20 cellular contexts compared by ENCODE assay signal in the genomic region with DNA sequence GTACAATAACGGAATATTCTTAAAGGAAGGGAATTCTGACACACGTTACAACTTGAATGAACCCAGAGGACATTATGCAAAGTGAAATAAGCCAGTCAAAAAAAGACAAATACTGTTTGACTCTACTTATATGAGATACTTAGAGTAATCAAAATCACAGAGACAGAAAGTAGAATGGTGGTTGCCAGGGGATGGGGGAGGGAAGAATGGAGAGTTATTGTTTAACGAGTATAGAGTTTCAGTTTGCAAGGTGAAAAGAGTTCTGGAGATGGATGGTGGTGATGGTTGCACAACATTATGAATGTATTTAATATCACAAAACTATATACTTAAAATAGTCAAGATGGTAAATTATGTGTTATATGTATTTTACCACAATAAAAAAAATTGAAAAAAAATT.
DNase-seq lines count a peak whose midpoint lies in the region; ATAC-seq, FAIRE-seq and TF ChIP-seq lines count a peak whose summit lies in the region.
"Had no signal": no experiment of that assay in that cellular context is flagged by ENCODE, and none has a peak within 500 bp of the region (broad histone marks: within the 10 kb centered on the region; RNA-seq: fewer than 3 reads in every experiment).

No MANE protein-coding gene starts in this region.

- H3K27me3 Mint-ChIP-seq in activated CD4-positive, alpha-beta T cell treated with anti-CD3 and anti-CD28 coated beads, Interleukin-2, amount 10 ng/mL, durations not matched to agents 7 days and 5 days: no peaks in the 10 kb centered on the region
- H3K27me3 Mint-ChIP-seq in activated CD8-positive, alpha-beta T cell treated with anti-CD3 and anti-CD28 coated beads for 36 hours: no peaks in the 10 kb centered on the region
- H3K27me3 Mint-ChIP-seq in naive thymus-derived CD4-positive, alpha-beta T cell: no peaks in the 10 kb centered on the region

- H3K4me1 ChIP-seq in naive thymus-derived CD4-positive, alpha-beta T cell (ENCODE audit: control insufficient read depth in 2 of 2, insufficient read depth in 2 of 2, low read length in 2 of 2): peaks cover 40 to 43% of the 10 kb centered on the region in 2 donors
- H3K4me1 ChIP-seq: breast epithelium had no signal

- peaks cover 32% of the 10 kb centered on the region for H3K36me3 Mint-ChIP-seq in activated CD4-positive, alpha-beta T cell treated with anti-CD3 and anti-CD28 coated beads, Interleukin-2, amount 10 ng/mL, durations not matched to agents 7 days and 5 days (ENCODE audit: low read depth)
- peaks cover 12% of the 10 kb centered on the region for H3K36me3 Mint-ChIP-seq in activated CD8-positive, alpha-beta T cell treated with anti-CD3 and anti-CD28 coated beads for 36 hours (ENCODE audit: low read depth)
- peaks cover 1 to 28% (median 16%) of the 10 kb centered on the region in 5 donors for H3K36me3 Mint-ChIP-seq in naive thymus-derived CD4-positive, alpha-beta T cell
- H3K36me3 Mint-ChIP-seq: WTC11 had no signal

- peak; percentile 18 for DNase-seq in activated CD4-positive, alpha-beta T cell treated with anti-CD3 and anti-CD28 coated beads, Interleukin-2, amount 10 ng/mL, durations not matched to agents 7 days and 5 days
- DNase-seq in activated CD4-positive, alpha-beta T cell treated with anti-CD3 and anti-CD28 coated beads, Interleukin-2, amount 50 U/mL, for 48 hours: no peak
- DNase-seq in GM18507 (ENCODE audit: extremely low spot score, insufficient read length, low read depth): no peak
- peak; percentile 31 for DNase-seq in activated CD8-positive, alpha-beta T cell treated with anti-CD3 and anti-CD28 coated beads for 36 hours
- DNase-seq in naive thymus-derived CD4-positive, alpha-beta T cell: no peak
- no peak for DNase-seq in hippocampal formation (lab: John Stamatoyannopoulos, UW)
- DNase-seq in HEK293T (ENCODE audit: extremely low spot score): no peak
- DNase-seq: activated effector memory CD4-positive, alpha-beta T cell treated with anti-CD3 and anti-CD28 coated beads, Interleukin-2, amount 50 U/mL, for 16 hours; Calu3; effector CD4-positive, alpha-beta T cell; MV-4-11; NCI-H526 treated with DMSO at 0.1 percent for 48 hours; Peyer's patch; stimulated activated CD4-positive, alpha-beta T cell treated with anti-CD3 and anti-CD28 coated beads, Interleukin-2, amount 100 ng/mL, for 48 hours had no signal

- H3K9me3 Mint-ChIP-seq in activated CD4-positive, alpha-beta T cell treated with anti-CD3 and anti-CD28 coated beads, Interleukin-2, amount 10 ng/mL, durations not matched to agents 7 days and 5 days: peaks cover 5% of the 10 kb centered on the region
- H3K9me3 Mint-ChIP-seq in activated CD8-positive, alpha-beta T cell treated with anti-CD3 and anti-CD28 coated beads for 36 hours: peaks cover 3% of the 10 kb centered on the region
- H3K9me3 Mint-ChIP-seq in naive thymus-derived CD4-positive, alpha-beta T cell: peaks cover 0 to 2% (median 0%) of the 10 kb centered on the region in 11 donors
- H3K9me3 Mint-ChIP-seq: neural crest cell had no signal

- peak; percentile 87 for FAIRE-seq in GM18507 (lab: Jason Lieb, UNC)
- FAIRE-seq: HTR-8/SVneo had no signal

- POLR2A ChIA-PET in activated CD4-positive, alpha-beta T cell treated with anti-CD3 and anti-CD28 coated beads, Interleukin-2, amount 10 ng/mL, durations not matched to agents 7 days and 5 days (lab: Charles Lee): no interaction called here
- POLR2A ChIA-PET in activated CD8-positive, alpha-beta T cell treated with anti-CD3 and anti-CD28 coated beads for 36 hours (lab: Charles Lee): interaction anchor here (0.6 to 6.6 kb wide), 6 partner anchors 11 to 113 kb away, joined by 3 to 79 read pairs (median 5); partner anchors contain the start of gene ARHGEF3
- POLR2A ChIA-PET in naive thymus-derived CD4-positive, alpha-beta T cell (lab: Charles Lee): interaction anchor here (0.6 to 5.7 kb wide), 9 partner anchors 12 to 185 kb away, joined by 3 to 83 read pairs (median 12); partner anchors contain the start of gene ARHGEF3
- POLR2A ChIA-PET in HEK293T (lab: Yijun Ruan, JAX): no interaction called here

- intact Hi-C loops in activated CD8-positive, alpha-beta T cell treated with anti-CD3 and anti-CD28 coated beads for 36 hours (cut with micrococcal nuclease): loop anchor here (5.0 to 10.0 kb wide), 2 partner anchors 117 to 210 kb away; no protein-coding TSS in a partner anchor
- intact Hi-C loops in naive thymus-derived CD4-positive, alpha-beta T cell (cut with micrococcal nuclease): loop anchor here (2.0 to 5.0 kb wide), 6 partner anchors 37 to 683 kb away; partner anchors contain the start of genes ARF4 (in 1 of the 2), CCDC66 (in 1 of the 2) and TASOR (in 1 of the 2)

- H3K4me3 ChIP-seq in naive thymus-derived CD4-positive, alpha-beta T cell (ENCODE audit: low read length): peak overlapping the region; percentile 97
- H3K4me3 ChIP-seq: breast epithelium had no signal

- H3K27me3 ChIP-seq in naive thymus-derived CD4-positive, alpha-beta T cell (ENCODE audit: control insufficient read depth in 2 of 2, insufficient read depth in 2 of 2, low read length in 2 of 2): no peaks in the 10 kb centered on the region
- H3K27me3 ChIP-seq: breast epithelium, Peyer's patch, right atrium auricular region had no signal

- no peak for TF ChIP-seq CTCF in activated CD8-positive, alpha-beta T cell treated with anti-CD3 and anti-CD28 coated beads for 36 hours (IDR thresholded peaks at IDR 0.05)

- ATAC-seq in activated CD8-positive, alpha-beta T cell treated with anti-CD3 and anti-CD28 coated beads for 36 hours: no peak
- no peak for ATAC-seq in naive thymus-derived CD4-positive, alpha-beta T cell
- no peak for ATAC-seq in HG03045 (IDR thresholded peaks at IDR 0.05; ENCODE audit: unreplicated experiment)
- ATAC-seq: WTC11 had no signal

- no peaks in the 10 kb centered on the region for H3K36me3 ChIP-seq in naive thymus-derived CD4-positive, alpha-beta T cell (ENCODE audit: control insufficient read depth in 2 of 3, insufficient read depth in 3 of 3, low read length in 3 of 3)
- H3K36me3 ChIP-seq: breast epithelium, Peyer's patch, right atrium auricular region had no signal

- no peaks in the 10 kb centered on the region for H3K9me3 ChIP-seq in naive thymus-derived CD4-positive, alpha-beta T cell (ENCODE audit: control insufficient read depth in 2 of 3, low read length in 3 of 3)
- H3K9me3 ChIP-seq: breast epithelium, Peyer's patch, right atrium auricular region had no signal

- H3K4me1 Mint-ChIP-seq in activated CD4-positive, alpha-beta T cell treated with anti-CD3 and anti-CD28 coated beads, Interleukin-2, amount 10 ng/mL, durations not matched to agents 7 days and 5 days: peaks cover 75% of the 10 kb centered on the region
- H3K4me1 Mint-ChIP-seq in activated CD8-positive, alpha-beta T cell treated with anti-CD3 and anti-CD28 coated beads for 36 hours (ENCODE audit: low read depth): peaks cover 70% of the 10 kb centered on the region
- peaks cover 57 to 94% (median 89%) of the 10 kb centered on the region in 7 donors for H3K4me1 Mint-ChIP-seq in naive thymus-derived CD4-positive, alpha-beta T cell

- H3K4me3 Mint-ChIP-seq in activated CD4-positive, alpha-beta T cell treated with anti-CD3 and anti-CD28 coated beads, Interleukin-2, amount 10 ng/mL, durations not matched to agents 7 days and 5 days: peak overlapping the region; percentile 91
- peak overlapping the region; percentile 82 for H3K4me3 Mint-ChIP-seq in activated CD8-positive, alpha-beta T cell treated with anti-CD3 and anti-CD28 coated beads for 36 hours
- H3K4me3 Mint-ChIP-seq in naive thymus-derived CD4-positive, alpha-beta T cell: peak overlapping the region; percentile 89 to 98 (median 94)
- H3K4me3 Mint-ChIP-seq: neural crest cell, WTC11 had no signal

- peak overlapping the region; percentile 98 for H3K27ac Mint-ChIP-seq in activated CD4-positive, alpha-beta T cell treated with anti-CD3 and anti-CD28 coated beads, Interleukin-2, amount 10 ng/mL, durations not matched to agents 7 days and 5 days
- peak overlapping the region; percentile 91 for H3K27ac Mint-ChIP-seq in activated CD8-positive, alpha-beta T cell treated with anti-CD3 and anti-CD28 coated beads for 36 hours
- peak overlapping the region; percentile 65 to 99 (median 97) for H3K27ac Mint-ChIP-seq in naive thymus-derived CD4-positive, alpha-beta T cell
- H3K27ac Mint-ChIP-seq: WTC11 had no signal

- CTCF ChIA-PET in activated CD4-positive, alpha-beta T cell treated with anti-CD3 and anti-CD28 coated beads, Interleukin-2, amount 10 ng/mL, durations not matched to agents 7 days and 5 days (lab: Charles Lee): interaction anchor here (1.3 to 3.4 kb wide), 5 partner anchors 8 to 115 kb away, joined by 3 to 19 read pairs (median 6); no protein-coding TSS in a partner anchor
- CTCF ChIA-PET in activated CD8-positive, alpha-beta T cell treated with anti-CD3 and anti-CD28 coated beads for 36 hours (lab: Charles Lee): interaction anchor here (0.8 to 6.0 kb wide), 6 partner anchors 12 to 115 kb away, joined by 3 to 72 read pairs (median 8); partner anchors contain the start of gene ARHGEF3
- CTCF ChIA-PET in naive thymus-derived CD4-positive, alpha-beta T cell (lab: Charles Lee): interaction anchor here (4.7 to 5.0 kb wide), 2 partner anchors 73 to 115 kb away, joined by 29 to 31 read pairs; no protein-coding TSS in a partner anchor
- CTCF ChIA-PET in HEK293T (lab: Yijun Ruan, JAX): no interaction called here

- H3K27ac ChIP-seq in naive thymus-derived CD4-positive, alpha-beta T cell (ENCODE audit: low read depth, low read length): peak overlapping the region; percentile 81
- H3K27ac ChIP-seq: breast epithelium had no signal

TF ChIP-seq in HEK293T, 16 proteins besides CTCF, POLR2A, EP300 and RAD21:
- TF ChIP-seq SUZ12 (IDR thresholded peaks at IDR 0.05) (no peak), LEF1 (IDR thresholded peaks at IDR 0.05; ENCODE audit: borderline replicate concordance) (no peak), NFRKB (IDR thresholded peaks at IDR 0.05) (no peak), ELF4 (IDR thresholded peaks at IDR 0.05) (no peak), HDGF (IDR thresholded peaks at IDR 0.05; ENCODE audit: borderline replicate concordance) (no peak), CTBP1 (IDR thresholded peaks at IDR 0.05; ENCODE audit: borderline replicate concordance) (no peak)
- TF ChIP-seq, protein P1, sequence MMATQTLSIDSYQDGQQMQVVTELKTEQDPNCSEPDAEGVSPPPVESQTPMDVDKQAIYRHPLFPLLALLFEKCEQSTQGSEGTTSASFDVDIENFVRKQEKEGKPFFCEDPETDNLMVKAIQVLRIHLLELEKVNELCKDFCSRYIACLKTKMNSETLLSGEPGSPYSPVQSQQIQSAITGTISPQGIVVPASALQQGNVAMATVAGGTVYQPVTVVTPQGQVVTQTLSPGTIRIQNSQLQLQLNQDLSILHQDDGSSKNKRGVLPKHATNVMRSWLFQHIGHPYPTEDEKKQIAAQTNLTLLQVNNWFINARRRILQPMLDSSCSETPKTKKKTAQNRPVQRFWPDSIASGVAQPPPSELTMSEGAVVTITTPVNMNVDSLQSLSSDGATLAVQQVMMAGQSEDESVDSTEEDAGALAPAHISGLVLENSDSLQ (IDR thresholded peaks at IDR 0.05): no peak

Comparison
In these comparisons a context has a peak if more than half of its experiments do, and no peak if none do; other contexts are left out.
1. DNase-seq: peak in activated CD4-positive, alpha-beta T cell treated with anti-CD3 and anti-CD28 coated beads, Interleukin-2, amount 10 ng/mL, durations not matched to agents 7 days and 5 days (single experiment) and activated CD8-positive, alpha-beta T cell treated with anti-CD3 and anti-CD28 coated beads for 36 hours (single experiment); none in activated CD4-positive, alpha-beta T cell treated with anti-CD3 and anti-CD28 coated beads, Interleukin-2, amount 50 U/mL, for 48 hours (0 of 2), GM18507 (single experiment), naive thymus-derived CD4-positive, alpha-beta T cell (0 of 9), hippocampal formation (0 of 2) and HEK293T (single experiment).
2. POLR2A ChIA-PET loops: an anchor here in activated CD8-positive, alpha-beta T cell treated with anti-CD3 and anti-CD28 coated beads for 36 hours (0.6 to 6.6 kb wide) and naive thymus-derived CD4-positive, alpha-beta T cell (0.6 to 5.7 kb wide); none called in activated CD4-positive, alpha-beta T cell treated with anti-CD3 and anti-CD28 coated beads, Interleukin-2, amount 10 ng/mL, durations not matched to agents 7 days and 5 days and HEK293T.
3. Peak in every context shown above with its lines, with median percentiles within 50 percentile points of each other: H3K27ac Mint-ChIP-seq and H3K4me3 Mint-ChIP-seq.